In genomic region chr1:233606813-233607212, GRCh38 we compare ENCODE assay signal across 28 cellular contexts. TPM values are rescaled to one million over a fixed set of nuclear protein-coding genes. Genes with fewer than 3 reads are reported as not detected.
DNase-seq lines count a peak whose midpoint lies in the region; ATAC-seq and TF ChIP-seq lines count a peak whose summit lies in the region.
"Had no signal": no experiment of that assay in that cellular context is flagged by ENCODE, and none has a peak within 500 bp of the region (broad histone marks: within the 10 kb centered on the region; RNA-seq: fewer than 3 reads in every experiment).

No MANE protein-coding gene starts in this region.

- H3K4me3 ChIP-seq in left ventricle myocardium inferior = no peak overlapping the region
- H3K4me3 ChIP-seq: ascending aorta, coronary artery, heart right ventricle, ovary, SK-N-MC, testis, uterus had no signal

- intact Hi-C loops in left ventricle myocardium inferior (cut with micrococcal nuclease) = no loop called here

- H3K27ac Mint-ChIP-seq in activated CD4-positive, alpha-beta T cell treated with anti-CD3 and anti-CD28 coated beads, Interleukin-2, amount 10 ng/mL, durations not matched to agents 7 days and 5 days = peak overlapping the region; percentile 43
- H3K27ac Mint-ChIP-seq: activated CD8-positive, alpha-beta T cell treated with anti-CD3 and anti-CD28 coated beads for 36 hours; activated naive CD8-positive, alpha-beta T cell treated with anti-CD3 and anti-CD28 coated beads, Interleukin-2, amount 10 ng/mL, durations not matched to agents 7 days and 5 days; CD4-positive, CD25-positive, alpha-beta regulatory T cell; nephron progenitor cell; T-helper 17 cell had no signal

- CTCF ChIA-PET in activated CD4-positive, alpha-beta T cell treated with anti-CD3 and anti-CD28 coated beads, Interleukin-2, amount 10 ng/mL, durations not matched to agents 7 days and 5 days (lab: Charles Lee) = no interaction called here

- no peak for DNase-seq in activated CD4-positive, alpha-beta T cell treated with anti-CD3 and anti-CD28 coated beads, Interleukin-2, amount 10 ng/mL, durations not matched to agents 7 days and 5 days
- no peak for DNase-seq in activated CD4-positive, alpha-beta T cell treated with anti-CD3 and anti-CD28 coated beads, Interleukin-2, amount 50 U/mL, for 1 hour
- DNase-seq in left ventricle myocardium inferior (no peak), NCI-H2107 (lab: John Stamatoyannopoulos, UW) (no peak), HCEC 1CT (no peak), NCI-H1417 treated with DMSO at 0.1 percent for 48 hours (lab: John Stamatoyannopoulos, UW) (no peak)
- DNase-seq: activated CD4-positive, CD25-positive, alpha-beta regulatory T cell treated with anti-CD3 and anti-CD28 coated beads, Interleukin-2, amount 50 U/mL, for 72 hours; activated CD8-positive, alpha-beta T cell treated with anti-CD3 and anti-CD28 coated beads for 36 hours; activated naive CD8-positive, alpha-beta T cell treated with anti-CD3 and anti-CD28 coated beads, Interleukin-2, amount 10 ng/mL, durations not matched to agents 7 days and 5 days; CD4-positive, CD25-positive, alpha-beta regulatory T cell; effector memory CD4-positive, alpha-beta T cell; H7; heart right ventricle; IMR-90; NCI-H345; nephron progenitor cell; OCI-M1; ovary; stimulated activated naive CD8-positive, alpha-beta T cell treated with anti-CD3 and anti-CD28 coated beads, Interleukin-15, Interleukin-2, amounts not matched to agents 100 U/mL and 50 U/mL, for 24 hours; T-helper 17 cell; testis; uterus had no signal

- H3K9me3 Mint-ChIP-seq in activated CD4-positive, alpha-beta T cell treated with anti-CD3 and anti-CD28 coated beads, Interleukin-2, amount 10 ng/mL, durations not matched to agents 7 days and 5 days = no peaks in the 10 kb centered on the region
- H3K9me3 Mint-ChIP-seq: activated CD8-positive, alpha-beta T cell treated with anti-CD3 and anti-CD28 coated beads for 36 hours; activated naive CD8-positive, alpha-beta T cell treated with anti-CD3 and anti-CD28 coated beads, Interleukin-2, amount 10 ng/mL, durations not matched to agents 7 days and 5 days had no signal

- H3K36me3 Mint-ChIP-seq in activated CD4-positive, alpha-beta T cell treated with anti-CD3 and anti-CD28 coated beads, Interleukin-2, amount 10 ng/mL, durations not matched to agents 7 days and 5 days (ENCODE audit: low read depth) = no peaks in the 10 kb centered on the region
- H3K36me3 Mint-ChIP-seq: activated naive CD8-positive, alpha-beta T cell treated with anti-CD3 and anti-CD28 coated beads, Interleukin-2, amount 10 ng/mL, durations not matched to agents 7 days and 5 days; CD4-positive, CD25-positive, alpha-beta regulatory T cell had no signal

- H3K4me1 ChIP-seq in left ventricle myocardium inferior = no peaks in the 10 kb centered on the region
- H3K4me1 ChIP-seq: ascending aorta, heart right ventricle, testis, uterus had no signal

- peak overlapping the region; percentile 37 for H3K27ac ChIP-seq in KOPT-K1 (ENCODE audit: low read depth, low read length, poor library complexity, severe bottlenecking)
- no peak overlapping the region for H3K27ac ChIP-seq in left ventricle myocardium inferior (replicated peaks)
- H3K27ac ChIP-seq: 22Rv1, ascending aorta, coronary artery, heart right ventricle, ovary, SK-N-MC, testis, uterus had no signal

- peaks cover 20% of the 10 kb centered on the region for H3K27me3 Mint-ChIP-seq in activated CD4-positive, alpha-beta T cell treated with anti-CD3 and anti-CD28 coated beads, Interleukin-2, amount 10 ng/mL, durations not matched to agents 7 days and 5 days

- ATAC-seq in HG02588 (IDR thresholded peaks at IDR 0.05; ENCODE audit: unreplicated experiment) = peak; percentile 23
- ATAC-seq: activated CD8-positive, alpha-beta T cell treated with anti-CD3 and anti-CD28 coated beads for 36 hours; heart right ventricle; stimulated activated naive CD8-positive, alpha-beta T cell treated with anti-CD3 and anti-CD28 coated beads, Interleukin-15, Interleukin-2, amounts not matched to agents 100 U/mL and 50 U/mL, for 24 hours; T-helper 17 cell had no signal

- H3K4me1 Mint-ChIP-seq in activated CD4-positive, alpha-beta T cell treated with anti-CD3 and anti-CD28 coated beads, Interleukin-2, amount 10 ng/mL, durations not matched to agents 7 days and 5 days = no peaks in the 10 kb centered on the region
- H3K4me1 Mint-ChIP-seq: CD4-positive, CD25-positive, alpha-beta regulatory T cell; T-helper 17 cell had no signal

- peaks cover 19% of the 10 kb centered on the region for H3K27me3 ChIP-seq in left ventricle myocardium inferior (ENCODE audit: low read depth)
- H3K27me3 ChIP-seq: ascending aorta, ovary, testis, uterus had no signal

- POLR2A ChIA-PET in activated CD4-positive, alpha-beta T cell treated with anti-CD3 and anti-CD28 coated beads, Interleukin-2, amount 10 ng/mL, durations not matched to agents 7 days and 5 days (lab: Charles Lee) = no interaction called here

- peaks cover 17% of the 10 kb centered on the region for H3K9me3 ChIP-seq in KOPT-K1 (ENCODE audit: insufficient read depth, low read length, poor library complexity, severe bottlenecking)
- H3K9me3 ChIP-seq in left ventricle myocardium inferior (replicated peaks) = peaks cover 11% of the 10 kb centered on the region
- H3K9me3 ChIP-seq: ascending aorta, ovary, testis, uterus had no signal

- H3K4me3 Mint-ChIP-seq in activated CD4-positive, alpha-beta T cell treated with anti-CD3 and anti-CD28 coated beads, Interleukin-2, amount 10 ng/mL, durations not matched to agents 7 days and 5 days = no peak overlapping the region
- H3K4me3 Mint-ChIP-seq: activated CD8-positive, alpha-beta T cell treated with anti-CD3 and anti-CD28 coated beads for 36 hours; activated naive CD8-positive, alpha-beta T cell treated with anti-CD3 and anti-CD28 coated beads, Interleukin-2, amount 10 ng/mL, durations not matched to agents 7 days and 5 days; CD4-positive, CD25-positive, alpha-beta regulatory T cell; nephron progenitor cell; T-helper 17 cell had no signal

- H3K36me3 ChIP-seq in KOPT-K1 (ENCODE audit: insufficient read depth, low read length) = no peaks in the 10 kb centered on the region
- no peaks in the 10 kb centered on the region for H3K36me3 ChIP-seq in left ventricle myocardium inferior
- H3K36me3 ChIP-seq: ascending aorta, heart right ventricle, ovary, uterus had no signal

- no peak for TF ChIP-seq CTCF in left ventricle myocardium inferior (IDR thresholded peaks at IDR 0.05; ENCODE audit: borderline replicate concordance)

RNA-seq across cellular contexts. Expression of gene KCNK1, which starts 7.1 kb away (rescaled TPM):
- under 1 TPM; 0.67 to 0.77 TPM for total RNA-seq in activated CD4-positive, alpha-beta T cell treated with anti-CD3 and anti-CD28 coated beads, Interleukin-2, amount 10 ng/mL, durations not matched to agents 7 days and 5 days
- 25.2 TPM for total RNA-seq in left ventricle myocardium inferior
- total RNA-seq: activated CD8-positive, alpha-beta T cell treated with anti-CD3 and anti-CD28 coated beads for 36 hours; activated naive CD8-positive, alpha-beta T cell treated with anti-CD3 and anti-CD28 coated beads, Interleukin-2, amount 10 ng/mL, durations not matched to agents 7 days and 5 days had no signal

Comparison
In these comparisons a context has a peak if more than half of its experiments do, and no peak if none do; other contexts are left out.
1. RNA of gene KCNK1, which starts 7.1 kb away (total RNA-seq): 25.2 TPM in left ventricle myocardium inferior (single experiment); 0.67 to 0.77 TPM in activated CD4-positive, alpha-beta T cell treated with anti-CD3 and anti-CD28 coated beads, Interleukin-2, amount 10 ng/mL, durations not matched to agents 7 days and 5 days; every median in the first group is over 10 times any median in the second.